7 cellular contexts compared by ENCODE assay signal in genomic region chr7:55546826-55547225, GRCh38. TPM values are rescaled to one million over a fixed set of nuclear protein-coding genes. Genes with fewer than 3 reads are reported as not detected.
DNase-seq lines count a peak whose midpoint lies in the region; ATAC-seq and TF ChIP-seq lines count a peak whose summit lies in the region.

No MANE protein-coding gene starts in this region.

- H3K27me3 ChIP-seq in DND-41 (ENCODE audit: insufficient read depth, low read length, poor library complexity) (no peaks in the 10 kb centered on the region), HCT116 (ENCODE audit: insufficient read depth, low read length) (no peaks in the 10 kb centered on the region), upper lobe of right lung (no peaks in the 10 kb centered on the region)

- H3K9ac ChIP-seq in DND-41 (ENCODE audit: low read depth, low read length) (no peak overlapping the region), HCT116 (ENCODE audit: low read length) (no peak overlapping the region)

- no peaks in the 10 kb centered on the region for H3K9me2 ChIP-seq in HCT116 (ENCODE audit: insufficient read depth)

- H2AFZ ChIP-seq in DND-41 (ENCODE audit: low read depth, low read length) (no peak overlapping the region), HCT116 (ENCODE audit: low read depth, low read length, poor library complexity, severe bottlenecking) (no peak overlapping the region)

- ATAC-seq in DND-41 (ENCODE audit: insufficient read depth, low read depth) (peak; percentile 61; the same call in 2 of the 3 replicates), HCT116 (peak; percentile 83), left lobe of liver (peak; percentile 90), upper lobe of right lung (peak; percentile 88)

- RAD21 ChIA-PET in HCT116 (lab: Charles Lee; ENCODE audit: low non-redundant PET in 1 of 2, low total read pairs in 2 of 2, uncharacterized antibody in 2 of 2, unreplicated experiment in 2 of 2): no interaction called here

- H3K4me2 ChIP-seq in DND-41 (ENCODE audit: insufficient read depth, low read length) (no peak overlapping the region), HCT116 (ENCODE audit: low read length) (peak overlapping the region; percentile 65)

- CTCF ChIA-PET in HCT116 (lab: Charles Lee): interaction anchor here (1.6 kb wide), 1 partner anchor 52 kb away, joined by 3 read pairs; no protein-coding TSS in a partner anchor

- no peaks in the 10 kb centered on the region for H3K9me3 ChIP-seq in DND-41 (ENCODE audit: insufficient read depth, low read length, severe bottlenecking)
- H3K9me3 ChIP-seq in HCT116 (ENCODE audit: control insufficient read depth in 1 of 2, insufficient read depth in 1 of 2, low read depth in 1 of 2, low read length in 2 of 2): no peaks in the 10 kb centered on the region
- H3K9me3 ChIP-seq in upper lobe of right lung: no peaks in the 10 kb centered on the region

- H3K4me1 ChIP-seq in DND-41 (ENCODE audit: insufficient read depth, low read length): peaks cover 20% of the 10 kb centered on the region
- peaks cover 29 to 42% of the 10 kb centered on the region in 2 experiments for H3K4me1 ChIP-seq in HCT116 (ENCODE audit: control insufficient read depth in 1 of 2, insufficient read depth in 2 of 2, low read length in 2 of 2)
- H3K4me1 ChIP-seq in upper lobe of right lung: peaks cover 19% of the 10 kb centered on the region

- no peak overlapping the region for H3K4me3 ChIP-seq in DND-41 (ENCODE audit: low read depth in 1 of 2, low read length in 2 of 2)
- H3K4me3 ChIP-seq in HCT116 (replicated peaks in 1 of 2; ENCODE audit: low read depth in 1 of 2, low read length in 2 of 2): peak overlapping the region in 1 of 2 experiments; percentile 11; a peak in 1 of 4 replicates
- H3K4me3 ChIP-seq in upper lobe of right lung: no peak overlapping the region

- peaks cover 24% of the 10 kb centered on the region for H3K36me3 ChIP-seq in DND-41 (ENCODE audit: insufficient read depth, low read length)
- H3K36me3 ChIP-seq in HCT116 (ENCODE audit: control insufficient read depth in 1 of 2, insufficient read depth in 2 of 2, low read length in 2 of 2): no peaks in the 10 kb centered on the region
- no peaks in the 10 kb centered on the region for H3K36me3 ChIP-seq in upper lobe of right lung

- DNase-seq in DND-41 (no peak), HCT116 (ENCODE audit: low read depth, low spot score) (peak; percentile 51), NCI-H69 (lab: John Stamatoyannopoulos, UW) (peak; percentile 88), T47D (ENCODE audit: low read depth in 1 of 2, low spot score in 1 of 2) (peak; percentile 46 to 83), left lobe of liver (ENCODE audit: low spot score) (peak; percentile 94), upper lobe of right lung (peak; percentile 78), mesenteric fat pad (ENCODE audit: low spot score) (no peak)

- H3K27ac ChIP-seq in DND-41 (ENCODE audit: low read length): peak overlapping the region; percentile 55
- peak overlapping the region; percentile 27; the same call in 1 of the 2 replicates for H3K27ac ChIP-seq in HCT116 (ENCODE audit: low read depth, low read length)
- H3K27ac ChIP-seq in upper lobe of right lung: no peak overlapping the region

- in situ Hi-C loops in T47D (cut with HindIII; ENCODE audit: low pct_unique_long_range_greater_than_20kb, low sequenced_read_pairs): no loop called here

- POLR2A ChIA-PET in HCT116 (lab: Charles Lee): interaction anchor here (0.9 kb wide), 1 partner anchor 12 kb away, joined by 3 read pairs; no protein-coding TSS in a partner anchor

- peaks cover 99% of the 10 kb centered on the region for H3K79me2 ChIP-seq in DND-41 (ENCODE audit: insufficient read depth, low read length)
- H3K79me2 ChIP-seq in HCT116 (ENCODE audit: insufficient read depth, low read length): peaks cover 22% of the 10 kb centered on the region; the same call in 1 of the 2 replicates

- intact Hi-C loops in HCT116 (cut with micrococcal nuclease) (no loop called here), upper lobe of right lung (cut with DNase I) (no loop called here)

- BruUV-seq in HCT116 (replicated peaks; lab: Mats Ljungman, UMichigan): no TSS peak

- TF ChIP-seq POLR2A in HCT116 (IDR thresholded peaks at IDR 0.05; ENCODE audit: borderline replicate concordance, extremely low read depth, insufficient read depth, insufficient read length): no peak

- no peak for TF ChIP-seq CTCF in DND-41 (IDR thresholded peaks at IDR 0.05; ENCODE audit: borderline replicate concordance, extremely low read depth, low read length, poor library complexity, severe bottlenecking)
- no peak for TF ChIP-seq CTCF in HCT116 (IDR thresholded peaks at IDR 0.05 in 2 of 3, conservative IDR thresholded peaks at IDR 0.05 in 1 of 3; ENCODE audit: borderline replicate concordance in 1 of 3, insufficient read depth in 1 of 3, low read depth in 2 of 3, low read length in 2 of 3)
- no peak for TF ChIP-seq CTCF in upper lobe of right lung (IDR thresholded peaks at IDR 0.05)

- TF ChIP-seq RAD21 in HCT116 (IDR thresholded peaks at IDR 0.05; ENCODE audit: low read depth): no peak

- peaks cover 78% of the 10 kb centered on the region for H4K20me1 ChIP-seq in DND-41 (ENCODE audit: insufficient read depth, low read length)
- H4K20me1 ChIP-seq in HCT116 (ENCODE audit: insufficient read depth): no peaks in the 10 kb centered on the region

TF ChIP-seq in HCT116, 20 proteins besides CTCF, POLR2A, EP300 and RAD21 (continues in another document):
- TF ChIP-seq CBX3 (IDR thresholded peaks at IDR 0.05; ENCODE audit: low read depth) (peak; percentile 72; the same call in 1 of the 2 replicates), TCF7L2 (IDR thresholded peaks at IDR 0.05; ENCODE audit: borderline replicate concordance, extremely low read depth, insufficient read depth, insufficient read length) (peak; percentile 51), SP1 (IDR thresholded peaks at IDR 0.05; ENCODE audit: low read depth) (peak; percentile 52; the same call in 1 of the 2 replicates), ATF3 (IDR thresholded peaks at IDR 0.05) (no peak), POLR2AphosphoS5 (IDR thresholded peaks at IDR 0.05; ENCODE audit: low read depth, low read length) (peak; percentile 50; the same call in 1 of the 2 replicates), EZH2 (IDR thresholded peaks at IDR 0.05) (no peak), SIN3A (IDR thresholded peaks at IDR 0.05; ENCODE audit: low read depth) (peak; percentile 47; the same call in 1 of the 2 replicates), MAX (IDR thresholded peaks at IDR 0.05) (peak; percentile 29; the same call in 1 of the 2 replicates), CEBPB (IDR thresholded peaks at IDR 0.05; ENCODE audit: low read depth) (peak; percentile 66), FOSL1 (IDR thresholded peaks at IDR 0.05; ENCODE audit: low read depth) (peak; percentile 57), JUND (IDR thresholded peaks at IDR 0.05) (peak; percentile 64), ZNF274 (IDR thresholded peaks at IDR 0.05; ENCODE audit: low read depth, low read length) (no peak)
- TF ChIP-seq, protein P1, sequence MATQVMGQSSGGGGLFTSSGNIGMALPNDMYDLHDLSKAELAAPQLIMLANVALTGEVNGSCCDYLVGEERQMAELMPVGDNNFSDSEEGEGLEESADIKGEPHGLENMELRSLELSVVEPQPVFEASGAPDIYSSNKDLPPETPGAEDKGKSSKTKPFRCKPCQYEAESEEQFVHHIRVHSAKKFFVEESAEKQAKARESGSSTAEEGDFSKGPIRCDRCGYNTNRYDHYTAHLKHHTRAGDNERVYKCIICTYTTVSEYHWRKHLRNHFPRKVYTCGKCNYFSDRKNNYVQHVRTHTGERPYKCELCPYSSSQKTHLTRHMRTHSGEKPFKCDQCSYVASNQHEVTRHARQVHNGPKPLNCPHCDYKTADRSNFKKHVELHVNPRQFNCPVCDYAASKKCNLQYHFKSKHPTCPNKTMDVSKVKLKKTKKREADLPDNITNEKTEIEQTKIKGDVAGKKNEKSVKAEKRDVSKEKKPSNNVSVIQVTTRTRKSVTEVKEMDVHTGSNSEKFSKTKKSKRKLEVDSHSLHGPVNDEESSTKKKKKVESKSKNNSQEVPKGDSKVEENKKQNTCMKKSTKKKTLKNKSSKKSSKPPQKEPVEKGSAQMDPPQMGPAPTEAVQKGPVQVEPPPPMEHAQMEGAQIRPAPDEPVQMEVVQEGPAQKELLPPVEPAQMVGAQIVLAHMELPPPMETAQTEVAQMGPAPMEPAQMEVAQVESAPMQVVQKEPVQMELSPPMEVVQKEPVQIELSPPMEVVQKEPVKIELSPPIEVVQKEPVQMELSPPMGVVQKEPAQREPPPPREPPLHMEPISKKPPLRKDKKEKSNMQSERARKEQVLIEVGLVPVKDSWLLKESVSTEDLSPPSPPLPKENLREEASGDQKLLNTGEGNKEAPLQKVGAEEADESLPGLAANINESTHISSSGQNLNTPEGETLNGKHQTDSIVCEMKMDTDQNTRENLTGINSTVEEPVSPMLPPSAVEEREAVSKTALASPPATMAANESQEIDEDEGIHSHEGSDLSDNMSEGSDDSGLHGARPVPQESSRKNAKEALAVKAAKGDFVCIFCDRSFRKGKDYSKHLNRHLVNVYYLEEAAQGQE (IDR thresholded peaks at IDR 0.05; ENCODE audit: low read depth): no peak
- TF ChIP-seq, protein P2, sequence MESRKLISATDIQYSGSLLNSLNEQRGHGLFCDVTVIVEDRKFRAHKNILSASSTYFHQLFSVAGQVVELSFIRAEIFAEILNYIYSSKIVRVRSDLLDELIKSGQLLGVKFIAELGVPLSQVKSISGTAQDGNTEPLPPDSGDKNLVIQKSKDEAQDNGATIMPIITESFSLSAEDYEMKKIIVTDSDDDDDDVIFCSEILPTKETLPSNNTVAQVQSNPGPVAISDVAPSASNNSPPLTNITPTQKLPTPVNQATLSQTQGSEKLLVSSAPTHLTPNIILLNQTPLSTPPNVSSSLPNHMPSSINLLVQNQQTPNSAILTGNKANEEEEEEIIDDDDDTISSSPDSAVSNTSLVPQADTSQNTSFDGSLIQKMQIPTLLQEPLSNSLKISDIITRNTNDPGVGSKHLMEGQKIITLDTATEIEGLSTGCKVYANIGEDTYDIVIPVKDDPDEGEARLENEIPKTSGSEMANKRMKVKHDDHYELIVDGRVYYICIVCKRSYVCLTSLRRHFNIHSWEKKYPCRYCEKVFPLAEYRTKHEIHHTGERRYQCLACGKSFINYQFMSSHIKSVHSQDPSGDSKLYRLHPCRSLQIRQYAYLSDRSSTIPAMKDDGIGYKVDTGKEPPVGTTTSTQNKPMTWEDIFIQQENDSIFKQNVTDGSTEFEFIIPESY (IDR thresholded peaks at IDR 0.05; ENCODE audit: extremely low read depth, insufficient replicate concordance, low read length): no peak

RNA-seq across cellular contexts. Expression of gene VOPP1, which starts 25.5 kb away (rescaled TPM):
- total RNA-seq in HCT116 (2021; ENCODE audit: unreplicated experiment) (30.3 TPM), left lobe of liver (20.0 TPM), upper lobe of right lung (53.7 TPM), mesenteric fat pad (69.5 TPM)
- polyA plus RNA-seq in HCT116 (2012): 16.6 and 21.3 TPM in 2 replicates

Comparison
In these comparisons a context has a peak if more than half of its experiments do, and no peak if none do; other contexts are left out.
1. DNase-seq: peak in HCT116 (single experiment), NCI-H69 (single experiment), T47D (2 of 2), left lobe of liver (single experiment) and upper lobe of right lung (single experiment); none in DND-41 (single experiment) and mesenteric fat pad (single experiment).
2. Peak in every context shown above with its lines, with median percentiles within 50 percentile points of each other: ATAC-seq.